In genomic region chr9:96417610-96418073, GRCh38 we compare ENCODE assay signal across 8 cellular contexts. TPM values are rescaled to one million over a fixed set of nuclear protein-coding genes. Genes with fewer than 3 reads are reported as not detected.
DNase-seq lines count a peak whose midpoint lies in the region; ATAC-seq and TF ChIP-seq lines count a peak whose summit lies in the region.

No MANE protein-coding gene starts in this region.

- H3K27ac ChIP-seq in liver (ENCODE audit: low read depth in 1 of 2, low read length in 2 of 2) (peak overlapping the region; percentile 97 to 99), substantia nigra (ENCODE audit: low read depth, low read length, poor library complexity, severe bottlenecking) (peak overlapping the region; percentile 99)

- H3K4me1 Mint-ChIP-seq in brain: peaks cover 48% of the 10 kb centered on the region

- TF ChIP-seq POLR2A in NB4 (IDR thresholded peaks at IDR 0.05; ENCODE audit: extremely low read depth, insufficient read length): peak; percentile 8

- DNase-seq in NB4 (ENCODE audit: low read depth): no peak
- peak in 7 of 49 donors; percentile 41 to 54 (median 45) for DNase-seq in substantia nigra (lab: John Stamatoyannopoulos, UW)
- DNase-seq in DMS79 (lab: John Stamatoyannopoulos, UW): no peak
- DNase-seq in activated gamma-delta T cell (lab: John Stamatoyannopoulos, UW): no peak
- DNase-seq in NCI-H774 (lab: John Stamatoyannopoulos, UW): no peak

- H3K4me3 Mint-ChIP-seq in brain: peak overlapping the region; percentile 83 to 93 (median 86)

- WGBS in liver: under 1% methylated on average over 65 of the region's 65 CpGs

- peak overlapping the region; percentile 78 for H3K4me3 ChIP-seq in NB4 (ENCODE audit: low read depth, low read length)
- H3K4me3 ChIP-seq in liver (ENCODE audit: low read depth in 1 of 3, low read length in 3 of 3): peak overlapping the region; percentile 70 to 98 (median 84)

- no peaks in the 10 kb centered on the region for H3K9me3 Mint-ChIP-seq in brain

- TF ChIP-seq CTCF in NB4 (IDR thresholded peaks at IDR 0.05; ENCODE audit: low read depth, low read length) (no peak), brain (conservative IDR thresholded peaks at IDR 0.05) (no peak), liver (IDR thresholded peaks at IDR 0.05; ENCODE audit: low read depth, low read length, missing input control) (no peak)

- no peaks in the 10 kb centered on the region for H3K27me3 Mint-ChIP-seq in brain

- H3K36me3 Mint-ChIP-seq in brain: no peaks in the 10 kb centered on the region

- H3K9me3 ChIP-seq in liver (ENCODE audit: control insufficient read depth in 4 of 4, low read length in 3 of 4): no peaks in the 10 kb centered on the region

- peak; percentile 0 for ATAC-seq in GM21381 (IDR thresholded peaks at IDR 0.05; ENCODE audit: unreplicated experiment)

- H3K4me1 ChIP-seq in liver (ENCODE audit: control insufficient read depth in 4 of 4, insufficient read depth in 4 of 4, low read length in 3 of 4): peaks cover 4 to 31% (median 27%) of the 10 kb centered on the region in 4 donors

- TF ChIP-seq RAD21 in liver (IDR thresholded peaks at IDR 0.05): no peak

- H3K36me3 ChIP-seq in liver (ENCODE audit: control insufficient read depth in 4 of 4, insufficient read depth in 3 of 4, low read depth in 1 of 4, low read length in 3 of 4): no peaks in the 10 kb centered on the region

- H3K27me3 ChIP-seq in liver (ENCODE audit: control insufficient read depth in 4 of 4, insufficient read depth in 4 of 4, low read length in 3 of 4): no peaks in the 10 kb centered on the region

- H3K9ac ChIP-seq in liver (ENCODE audit: low read depth in 1 of 2, low read length in 2 of 2): peak overlapping the region in 1 of 2 donors; percentile 36

- H3K27ac Mint-ChIP-seq in brain: peak overlapping the region in 2 of 5 experiments; percentile 75 to 85

TF ChIP-seq in liver, 16 proteins besides CTCF, POLR2A, EP300 and RAD21:
- TF ChIP-seq REST (IDR thresholded peaks at IDR 0.05) (no peak), ATF3 (IDR thresholded peaks at IDR 0.05) (no peak), ZBTB33 (IDR thresholded peaks at IDR 0.05) (no peak)

RNA-seq across cellular contexts. Expression of gene ZNF367, which starts 0.5 kb away (rescaled TPM):
- 10.4 TPM for polyA plus RNA-seq in brain (ENCODE audit: insufficient read depth, low read depth, low replicate concordance)
- total RNA-seq in liver: 10 to 100 TPM in 1 of 2 donors, 1 to 10 TPM in 1; 1.8 to 18.1 TPM
- polyA plus RNA-seq in liver: 1 to 10 TPM in 1 of 2 donors, under 1 TPM in 1; 0.36 to 2.1 TPM

RNA-seq across cellular contexts. Expression of gene HABP4, which starts 32.3 kb away (rescaled TPM):
- polyA plus RNA-seq in brain (ENCODE audit: insufficient read depth, low read depth, low replicate concordance) (44.6 TPM), liver (1 to 10 TPM; 1.1 to 4.0 TPM)
- total RNA-seq in liver: 1 to 10 TPM; 2.6 to 3.3 TPM

RNA-seq across cellular contexts. Expression of gene SLC35D2, which starts 34.1 kb away (rescaled TPM):
- 8.8 TPM for polyA plus RNA-seq in brain (ENCODE audit: insufficient read depth, low read depth, low replicate concordance)
- total RNA-seq in liver: 10 to 100 TPM; 27.9 to 44.6 TPM
- polyA plus RNA-seq in liver: 10 to 100 TPM; 19.2 to 27.2 TPM
